Comparison of ENCODE assay signal across 16 cellular contexts in the genomic region with DNA sequence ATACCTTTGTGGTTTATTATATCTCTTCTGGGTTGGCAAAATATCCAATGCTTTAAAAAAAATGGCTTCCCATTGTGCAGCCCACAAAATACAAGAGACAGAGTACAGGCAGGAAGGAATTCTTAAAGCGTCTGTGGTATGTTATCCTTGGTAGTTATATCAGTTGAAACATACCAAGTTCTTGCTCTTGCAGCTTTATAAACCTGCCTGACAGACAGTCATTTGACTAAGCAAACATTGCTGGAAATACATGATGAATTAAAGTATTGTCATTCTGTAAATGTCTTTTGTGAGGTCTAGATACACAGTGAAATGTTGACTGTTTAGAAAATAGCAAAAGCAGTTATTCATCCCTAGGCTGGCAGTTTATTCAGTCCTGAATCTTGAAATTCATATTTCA. TPM values are rescaled to one million over a fixed set of nuclear protein-coding genes. Genes with fewer than 3 reads are reported as not detected.
A peak's percentile ranks its signal among the peaks of the same experiment; 100 is the strongest.
DNase-seq lines count a peak whose midpoint lies in the region; ATAC-seq and TF ChIP-seq lines count a peak whose summit lies in the region.
"Had no signal": no experiment of that assay in that cellular context is flagged by ENCODE, and none has a peak within 500 bp of the region (broad histone marks: within the 10 kb centered on the region; RNA-seq: fewer than 3 reads in every experiment).

No MANE protein-coding gene starts in this region.

- no peaks in the 10 kb centered on the region for H3K36me3 Mint-ChIP-seq in glutamatergic neuron (ENCODE audit: unreplicated experiment)

- H3K27me3 Mint-ChIP-seq in glutamatergic neuron (ENCODE audit: unreplicated experiment) = peaks cover 1% of the 10 kb centered on the region

- ATAC-seq in left colon (peak; percentile 55), HG03439 (IDR thresholded peaks at IDR 0.05; ENCODE audit: unreplicated experiment) (no peak)
- ATAC-seq: activated CD4-positive, CD25-positive, alpha-beta regulatory T cell treated with anti-CD3 and anti-CD28 coated beads, Interleukin-2, amount 50 U/mL, for 24 hours; activated T-cell treated with anti-CD3 and anti-CD28 coated beads, Interleukin-2, amount 50 U/mL, for 72 hours; gastrocnemius medialis had no signal

- TF ChIP-seq CTCF in brain microvascular endothelial cell (IDR thresholded peaks at IDR 0.05; ENCODE audit: low read depth, low read length, missing control alignments) (no peak), glutamatergic neuron (IDR thresholded peaks at IDR 0.05; ENCODE audit: partially characterized antibody, unreplicated experiment) (no peak)

- peak overlapping the region; percentile 86 for H3K27ac ChIP-seq in brain microvascular endothelial cell

- in situ Hi-C loops in brain microvascular endothelial cell (cut with HindIII; ENCODE audit: low pct_ligation_motif_present, low sequenced_read_pairs) = no loop called here

- peaks cover 4% of the 10 kb centered on the region for H3K4me1 Mint-ChIP-seq in glutamatergic neuron (ENCODE audit: low read depth, unreplicated experiment)

- no peak overlapping the region for H3K27ac Mint-ChIP-seq in glutamatergic neuron (ENCODE audit: unreplicated experiment)
- H3K27ac Mint-ChIP-seq: activated T-cell treated with anti-CD3 and anti-CD28 coated beads, Interleukin-2, amount 50 U/mL, for 72 hours had no signal

- no peaks in the 10 kb centered on the region for H3K36me3 ChIP-seq in brain microvascular endothelial cell (replicated peaks)
- H3K36me3 ChIP-seq: gastrocnemius medialis, right atrium auricular region had no signal

- H3K4me3 ChIP-seq in brain microvascular endothelial cell (ENCODE audit: low read depth, low read length) = no peak overlapping the region
- H3K4me3 ChIP-seq: gastrocnemius medialis, lung, right atrium auricular region, testis had no signal

- H3K27me3 ChIP-seq in brain microvascular endothelial cell (replicated peaks) = no peaks in the 10 kb centered on the region
- H3K27me3 ChIP-seq: gastrocnemius medialis, right atrium auricular region, testis had no signal

- peak; percentile 47 for DNase-seq in A172 (ENCODE audit: low spot score)
- peak; percentile 70 for DNase-seq in NCI-H1048 (lab: John Stamatoyannopoulos, UW)
- peak; percentile 59 for DNase-seq in brain microvascular endothelial cell
- no peak for DNase-seq in left colon
- no peak for DNase-seq in glutamatergic neuron
- no peak for DNase-seq in amygdala (lab: John Stamatoyannopoulos, UW)
- no peak for DNase-seq in activated CD4-positive, CD25-positive, alpha-beta regulatory T cell (lab: John Stamatoyannopoulos, UW)
- DNase-seq: activated T-cell treated with anti-CD3 and anti-CD28 coated beads, Interleukin-2, amount 50 U/mL, for 72 hours; DND-41; gastrocnemius medialis; NCI-H510A; testis had no signal

- no peak overlapping the region for H3K4me3 Mint-ChIP-seq in glutamatergic neuron (ENCODE audit: unreplicated experiment)
- H3K4me3 Mint-ChIP-seq: activated T-cell treated with anti-CD3 and anti-CD28 coated beads, Interleukin-2, amount 50 U/mL, for 72 hours had no signal

- H3K9me3 Mint-ChIP-seq in glutamatergic neuron (ENCODE audit: unreplicated experiment) = no peaks in the 10 kb centered on the region
- H3K9me3 Mint-ChIP-seq: activated T-cell treated with anti-CD3 and anti-CD28 coated beads, Interleukin-2, amount 50 U/mL, for 72 hours had no signal

- intact Hi-C loops in left colon (cut with DNase I, micrococcal nuclease) = no loop called here

RNA-seq across cellular contexts. Expression of gene MAP3K13, which starts 44.8 kb away (rescaled TPM):
- 24.6 and 26.4 TPM in 2 replicates for total RNA-seq in A172 (2014; rRNA removed; shearing (Covaris generic))
- total RNA-seq in left colon (10 to 100 TPM; 47.0 to 51.0 TPM), glutamatergic neuron (ENCODE audit: unreplicated experiment) (110 TPM)

Comparison
In these comparisons a context has a peak if more than half of its experiments do, and no peak if none do; other contexts are left out.
1. DNase-seq: peak in A172 (single experiment), NCI-H1048 (single experiment) and brain microvascular endothelial cell (single experiment); none in left colon (0 of 2), glutamatergic neuron (single experiment), amygdala (0 of 56) and activated CD4-positive, CD25-positive, alpha-beta regulatory T cell (0 of 4).